Comparison of ENCODE assay signal across 23 cellular contexts in the genomic region with DNA sequence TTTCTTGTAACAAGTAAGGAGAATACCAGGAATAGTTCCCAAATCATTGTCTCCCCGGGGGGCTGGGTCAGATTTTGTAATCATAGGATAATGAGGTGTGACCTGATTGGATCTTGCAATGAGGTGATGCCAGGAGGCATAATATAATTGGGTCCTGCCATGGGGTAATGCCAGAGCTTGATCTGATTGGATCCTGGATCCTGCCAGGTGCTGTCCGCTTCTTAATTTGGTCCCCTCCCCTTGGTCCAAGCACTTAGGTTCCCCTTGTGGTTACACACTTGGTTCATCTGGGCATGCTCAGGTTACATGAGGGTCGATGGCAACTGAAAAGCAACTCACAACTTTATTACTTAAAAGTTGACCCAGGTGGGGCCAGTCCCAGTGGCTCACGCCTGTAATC.
"Had no signal": no experiment of that assay in that cellular context is flagged by ENCODE, and none has a peak within 500 bp of the region (broad histone marks: within the 10 kb centered on the region; RNA-seq: fewer than 3 reads in every experiment).

No MANE protein-coding gene starts in this region.

- H3K27ac ChIP-seq: adrenal gland had no signal

- DNase-seq: activated B cell treated with CpG ODN at 0.5 μM for 24 hours; activated CD4-positive, alpha-beta memory T cell treated with anti-CD3 and anti-CD28 coated beads for 36 hours; activated CD4-positive, alpha-beta T cell treated with anti-CD3 and anti-CD28 coated beads for 1 hour; activated CD4-positive, alpha-beta T cell treated with anti-CD3 and anti-CD28 coated beads, Interleukin-2, amount 10 ng/mL, durations not matched to agents 7 days and 5 days; activated CD8-positive, alpha-beta memory T cell treated with anti-CD3 and anti-CD28 coated beads, Interleukin-2, amount 50 U/mL, for 4 hours; activated naive CD4-positive, alpha-beta T cell treated with anti-CD3 and anti-CD28 coated beads, Interleukin-2, amount 50 U/mL, for 16 hours; activated naive CD8-positive, alpha-beta T cell treated with anti-CD3 and anti-CD28 coated beads, Interleukin-2, amount 10 ng/mL, durations not matched to agents 7 days and 5 days; activated T-cell treated with anti-CD3 and anti-CD28 coated beads, Interleukin-2, amount 50 U/mL, for 1 hour; anterior cingulate cortex; Karpas-422; MM.1S; NCI-H1105; NCI-H1436; NCI-H187; NCI-H2081 treated with DMSO at 0.1 percent for 48 hours; NCI-H226; NCI-H526; NCI-H82; SIG-M5; T-cell; T-helper 2 cell; T1000 had no signal

- H3K27me3 ChIP-seq: adrenal gland had no signal

- H3K27ac Mint-ChIP-seq: activated B cell treated with CpG ODN at 0.5 μM for 24 hours; activated CD4-positive, alpha-beta memory T cell treated with anti-CD3 and anti-CD28 coated beads for 36 hours; activated CD4-positive, alpha-beta T cell treated with anti-CD3 and anti-CD28 coated beads, Interleukin-2, amount 10 ng/mL, durations not matched to agents 7 days and 5 days; activated naive CD8-positive, alpha-beta T cell treated with anti-CD3 and anti-CD28 coated beads, Interleukin-2, amount 10 ng/mL, durations not matched to agents 7 days and 5 days; T-cell had no signal

- H3K27me3 Mint-ChIP-seq: activated CD4-positive, alpha-beta memory T cell treated with anti-CD3 and anti-CD28 coated beads for 36 hours; activated CD4-positive, alpha-beta T cell treated with anti-CD3 and anti-CD28 coated beads, Interleukin-2, amount 10 ng/mL, durations not matched to agents 7 days and 5 days; activated naive CD8-positive, alpha-beta T cell treated with anti-CD3 and anti-CD28 coated beads, Interleukin-2, amount 10 ng/mL, durations not matched to agents 7 days and 5 days; T-cell had no signal

- ATAC-seq: T-cell had no signal

- H3K4me3 ChIP-seq: adrenal gland had no signal

- H3K36me3 ChIP-seq: adrenal gland had no signal

- H3K9me3 Mint-ChIP-seq: activated B cell treated with CpG ODN at 0.5 μM for 24 hours; activated CD4-positive, alpha-beta memory T cell treated with anti-CD3 and anti-CD28 coated beads for 36 hours; activated CD4-positive, alpha-beta T cell treated with anti-CD3 and anti-CD28 coated beads, Interleukin-2, amount 10 ng/mL, durations not matched to agents 7 days and 5 days; activated naive CD8-positive, alpha-beta T cell treated with anti-CD3 and anti-CD28 coated beads, Interleukin-2, amount 10 ng/mL, durations not matched to agents 7 days and 5 days; T-cell had no signal

- H3K4me1 ChIP-seq: adrenal gland had no signal

- H3K9me3 ChIP-seq: adrenal gland had no signal

- H3K4me3 Mint-ChIP-seq: activated B cell treated with CpG ODN at 0.5 μM for 24 hours; activated CD4-positive, alpha-beta memory T cell treated with anti-CD3 and anti-CD28 coated beads for 36 hours; activated CD4-positive, alpha-beta T cell treated with anti-CD3 and anti-CD28 coated beads, Interleukin-2, amount 10 ng/mL, durations not matched to agents 7 days and 5 days; activated naive CD8-positive, alpha-beta T cell treated with anti-CD3 and anti-CD28 coated beads, Interleukin-2, amount 10 ng/mL, durations not matched to agents 7 days and 5 days; T-cell had no signal

- H3K36me3 Mint-ChIP-seq: activated CD4-positive, alpha-beta memory T cell treated with anti-CD3 and anti-CD28 coated beads for 36 hours; activated naive CD8-positive, alpha-beta T cell treated with anti-CD3 and anti-CD28 coated beads, Interleukin-2, amount 10 ng/mL, durations not matched to agents 7 days and 5 days; T-cell had no signal
